1 cellular context compared by ENCODE assay signal in genomic region chr21:46459024-46459355, GRCh38.
TF ChIP-seq lines count a peak whose summit lies in the region.

No MANE protein-coding gene starts in this region.

TF ChIP-seq in K562, 482 proteins besides CTCF, POLR2A, EP300 and RAD21 (continued from another document and continues in another):
- TF ChIP-seq REST (CRISPR knock-in tag; IDR thresholded peaks at IDR 0.05; ENCODE audit: low read depth) (no peak), ZNF75A (CRISPR knock-in tag; IDR thresholded peaks at IDR 0.05) (no peak), L3MBTL2 (IDR thresholded peaks at IDR 0.05) (no peak), FOXJ2 (tag; IDR thresholded peaks at IDR 0.05) (no peak), KDM2B (CRISPR knock-in tag; IDR thresholded peaks at IDR 0.05) (no peak), ZNF124 (CRISPR knock-in tag; IDR thresholded peaks at IDR 0.05) (no peak), ELF1 (tag; IDR thresholded peaks at IDR 0.05) (no peak), TEAD2 (tag; IDR thresholded peaks at IDR 0.05) (no peak), TOE1 (IDR thresholded peaks at IDR 0.05; ENCODE audit: borderline replicate concordance) (no peak), TOE1 (CRISPR knock-in tag; IDR thresholded peaks at IDR 0.05; ENCODE audit: borderline replicate concordance, low read depth) (no peak), ZNF277 (CRISPR knock-in tag; IDR thresholded peaks at IDR 0.05; ENCODE audit: borderline replicate concordance) (no peak), ZNF184 (CRISPR knock-in tag; IDR thresholded peaks at IDR 0.05) (no peak), THRA (IDR thresholded peaks at IDR 0.05) (no peak), CCNT2 (IDR thresholded peaks at IDR 0.05; ENCODE audit: borderline replicate concordance, extremely low read depth, insufficient read length, low read depth, low read length) (no peak), FOXK1 (CRISPR knock-in tag; IDR thresholded peaks at IDR 0.05; ENCODE audit: borderline replicate concordance) (no peak), ZNF143 (CRISPR knock-in tag; IDR thresholded peaks at IDR 0.05) (no peak), RERE (CRISPR knock-in tag; IDR thresholded peaks at IDR 0.05; ENCODE audit: borderline replicate concordance) (no peak), CREBBP (IDR thresholded peaks at IDR 0.05; ENCODE audit: low read depth, low read length) (no peak), ZNF280A (IDR thresholded peaks at IDR 0.05; ENCODE audit: low read depth, partially characterized antibody) (no peak), NFRKB (IDR thresholded peaks at IDR 0.05; ENCODE audit: low read depth) (no peak), RBM17 (IDR thresholded peaks at IDR 0.05; ENCODE audit: borderline replicate concordance, low read depth, low read length) (no peak), ELK1 (CRISPR knock-in tag; IDR thresholded peaks at IDR 0.05) (no peak), TARDBP (IDR thresholded peaks at IDR 0.05) (0 out of 2 replicates have a peak, but pooled peaks have one; percentile 45), CBX5 (IDR thresholded peaks at IDR 0.05; ENCODE audit: borderline replicate concordance, low read depth) (no peak), TCFL5 (CRISPR knock-in tag; conservative IDR thresholded peaks at IDR 0.05) (no peak), GATAD2B (IDR thresholded peaks at IDR 0.05; ENCODE audit: borderline replicate concordance) (0 out of 2 replicates have a peak, but pooled peaks have one; percentile 3), ETS1 (conservative IDR thresholded peaks at IDR 0.05; ENCODE audit: control insufficient read depth, low read depth, low read length) (0 out of 2 replicates have a peak, but pooled peaks have one; percentile 50), ZFX (CRISPR knock-in tag; IDR thresholded peaks at IDR 0.05) (no peak; the same call in 1 of the 2 replicates), MCM5 (IDR thresholded peaks at IDR 0.05; ENCODE audit: low read depth) (no peak), ZNF639 (CRISPR knock-in tag; conservative IDR thresholded peaks at IDR 0.05 in 1 of 2, IDR thresholded peaks at IDR 0.05 in 1 of 2) (no peak), POLR2AphosphoS5 (IDR thresholded peaks at IDR 0.05; ENCODE audit: control insufficient read depth, insufficient read depth, low read depth, low read length) (no peak), ZFP1 (CRISPR knock-in tag; IDR thresholded peaks at IDR 0.05) (no peak), PHF20 (IDR thresholded peaks at IDR 0.05; ENCODE audit: partially characterized antibody) (peak; percentile 15), ZBTB11 (CRISPR knock-in tag; IDR thresholded peaks at IDR 0.05) (peak in 1 of 3 experiments; percentile 22; a peak in 1 of 6 replicates)
